Comparison of ENCODE assay signal across 8 cellular contexts in the genomic region with DNA sequence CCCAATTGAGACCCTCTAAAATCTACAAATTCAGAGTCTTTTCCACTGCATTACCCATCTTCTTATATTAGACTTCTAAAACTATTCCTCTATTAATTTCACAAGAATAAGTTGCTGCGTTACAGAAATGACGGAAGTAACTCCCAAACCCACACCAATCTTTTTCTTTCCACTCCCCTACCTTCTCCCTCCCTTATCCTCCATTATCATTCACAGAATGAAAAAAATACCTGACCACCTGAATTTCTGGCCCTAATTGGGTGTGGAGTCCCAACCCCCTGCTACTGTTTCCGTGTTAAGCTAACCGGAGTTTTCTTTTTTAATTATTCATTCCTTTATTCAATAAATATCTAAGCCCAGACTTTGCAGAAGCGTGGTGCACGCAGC. TPM values are rescaled to one million over a fixed set of nuclear protein-coding genes. Genes with fewer than 3 reads are reported as not detected.
DNase-seq lines count a peak whose midpoint lies in the region; ATAC-seq and TF ChIP-seq lines count a peak whose summit lies in the region.

No MANE protein-coding gene starts in this region.

- no peak for DNase-seq in AG04449 (ENCODE audit: low read depth, low spot score)
- DNase-seq in Jurkat, Clone E6-1 (ENCODE audit: low read depth, low spot score), result no peak
- DNase-seq in astrocyte of the cerebellum (ENCODE audit: low read depth), result no peak
- no peak for DNase-seq in left lung
- DNase-seq in type B pancreatic cell (ENCODE audit: extremely low spot score, unreplicated experiment), result no peak
- no peak for DNase-seq in COLO829 (ENCODE audit: low spot score)

- in situ Hi-C loops in astrocyte of the cerebellum (cut with HindIII; ENCODE audit: low sequenced_read_pairs), result no loop called here

- H3K36me3 Mint-ChIP-seq in type B pancreatic cell, result peaks cover 18% of the 10 kb centered on the region

- H3K27ac Mint-ChIP-seq in type B pancreatic cell, result peak overlapping the region; percentile 97

- H3K4me3 ChIP-seq in AG04449 (ENCODE audit: low read depth, low read length) (peak overlapping the region; percentile 91), astrocyte of the cerebellum (ENCODE audit: low read depth, low read length) (peak overlapping the region; percentile 84), left lung (peak overlapping the region; percentile 66 to 86)
- peak overlapping the region; percentile 92 for H3K4me3 ChIP-seq in Jurkat, Clone E6-1 (ENCODE audit: low read length)

- CTCF ChIA-PET in AG04449 (lab: Yijun Ruan, JAX), result interaction anchor here (1.2 to 2.4 kb wide), 3 partner anchors 49 to 680 kb away, joined by 3 to 10 read pairs (median 4); no protein-coding TSS in a partner anchor

- intact Hi-C loops in left lung (cut with DNase I), result no loop called here

- H3K9me3 ChIP-seq in left lung, result no peaks in the 10 kb centered on the region

- no peaks in the 10 kb centered on the region for H3K36me3 ChIP-seq in left lung

- H3K9me3 Mint-ChIP-seq in type B pancreatic cell, result no peaks in the 10 kb centered on the region

- H3K4me1 Mint-ChIP-seq in type B pancreatic cell (ENCODE audit: unreplicated experiment), result peaks cover 19% of the 10 kb centered on the region

- POLR2A ChIA-PET in AG04449 (lab: Yijun Ruan, JAX), result interaction anchor here (0.7 kb wide), 1 partner anchor 83 kb away, joined by 3 read pairs; no protein-coding TSS in a partner anchor

- TF ChIP-seq CTCF in AG04449 (IDR thresholded peaks at IDR 0.05; ENCODE audit: insufficient read depth, low read length, missing control alignments) (no peak), astrocyte of the cerebellum (IDR thresholded peaks at IDR 0.05; ENCODE audit: low read depth, low read length, missing control alignments) (no peak), left lung (IDR thresholded peaks at IDR 0.05) (no peak), type B pancreatic cell (conservative IDR thresholded peaks at IDR 0.05) (no peak)

- no peaks in the 10 kb centered on the region for H3K27me3 Mint-ChIP-seq in type B pancreatic cell

- H3K4me1 ChIP-seq in left lung, result peaks cover 0 to 33% of the 10 kb centered on the region in 2 donors

- peak overlapping the region; percentile 86 to 96 for H3K27ac ChIP-seq in left lung

- no peaks in the 10 kb centered on the region for H3K27me3 ChIP-seq in left lung

- ATAC-seq in GM18873 (IDR thresholded peaks at IDR 0.05; ENCODE audit: low FRiP score, unreplicated experiment) (peak; percentile 2), left lung (peak; percentile 11), GM18870 (IDR thresholded peaks at IDR 0.05; ENCODE audit: unreplicated experiment) (no peak)

- H3K4me3 Mint-ChIP-seq in type B pancreatic cell, result peak overlapping the region; percentile 98

RNA-seq across cellular contexts. Expression of gene RPRD1A, which starts 0.6 kb away (rescaled TPM):
- polyA plus RNA-seq in Jurkat, Clone E6-1 (2012; ENCODE audit: insufficient read depth, insufficient read length), result 45.3 TPM
- 10 to 100 TPM; 37.3 to 38.0 TPM for total RNA-seq in left lung
- 41.0 and 52.4 TPM in 2 replicates for total RNA-seq in type B pancreatic cell (ENCODE audit: low replicate concordance)
